Comparison of ENCODE assay signal across 8 cellular contexts in genomic region chr19:16338470-16339360, GRCh38.
DNase-seq lines count a peak whose midpoint lies in the region; TF ChIP-seq lines count a peak whose summit lies in the region.

No MANE protein-coding gene starts in this region.

- TF ChIP-seq CTCF in NB4 (IDR thresholded peaks at IDR 0.05; ENCODE audit: low read depth, low read length) = no peak

- H3K4me3 ChIP-seq in NB4 (ENCODE audit: low read depth, low read length) = no peak overlapping the region

- TF ChIP-seq POLR2A in NB4 (IDR thresholded peaks at IDR 0.05; ENCODE audit: extremely low read depth, insufficient read length) = no peak

- DNase-seq in GM04503 (ENCODE audit: low read depth) = peak; percentile 88
- peak; percentile 60 for DNase-seq in NB4 (ENCODE audit: low read depth)
- peak; percentile 83 for DNase-seq in activated effector memory CD4-positive, alpha-beta T cell treated with anti-CD3 and anti-CD28 coated beads, Interleukin-2, amount 50 U/mL, for 16 hours
- peak; percentile 90 for DNase-seq in hepatic stellate cell (ENCODE audit: low spot score)
- DNase-seq in stimulated activated CD4-positive, alpha-beta T cell treated with anti-CD3 and anti-CD28 coated beads, Interleukin-4, amount 100 ng/mL, for 4 hours = peak; percentile 30 to 54
- no peak for DNase-seq in NCI-H2029 (lab: John Stamatoyannopoulos, UW)
- no peak for DNase-seq in NCI-H2081 treated with DMSO at 0.1 percent for 48 hours (lab: John Stamatoyannopoulos, UW)
- DNase-seq in caudate nucleus (lab: John Stamatoyannopoulos, UW) = no peak

- no peak overlapping the region for H3K27ac ChIP-seq in caudate nucleus (ENCODE audit: low read depth, low read length)

Comparison
In these comparisons a context has a peak if more than half of its experiments do, and no peak if none do; other contexts are left out.
1. DNase-seq: peak in GM04503 (single experiment), NB4 (single experiment), activated effector memory CD4-positive, alpha-beta T cell treated with anti-CD3 and anti-CD28 coated beads, Interleukin-2, amount 50 U/mL, for 16 hours (single experiment), hepatic stellate cell (single experiment) and stimulated activated CD4-positive, alpha-beta T cell treated with anti-CD3 and anti-CD28 coated beads, Interleukin-4, amount 100 ng/mL, for 4 hours (2 of 2); none in NCI-H2029 (single experiment), NCI-H2081 treated with DMSO at 0.1 percent for 48 hours (single experiment) and caudate nucleus (0 of 61).